In genomic region chr17:77888242-77889134, GRCh38 we compare ENCODE assay signal across 8 cellular contexts.
A peak's percentile ranks its signal among the peaks of the same experiment; 100 is the strongest.
DNase-seq lines count a peak whose midpoint lies in the region; ATAC-seq and TF ChIP-seq lines count a peak whose summit lies in the region.

No MANE protein-coding gene starts in this region.

- POLR2A ChIA-PET in CD8-positive, alpha-beta memory T cell (lab: Charles Lee) = interaction anchor here (0.8 to 3.4 kb wide), 4 partner anchors 54 to 222 kb away, joined by 3 to 36 read pairs (median 4); partner anchors contain the start of gene TNRC6C
- POLR2A ChIA-PET in activated B cell treated with CpG ODN at 0.5 μM for 24 hours (lab: Charles Lee) = interaction anchor here (0.6 to 3.2 kb wide), 5 partner anchors 19 to 259 kb away, joined by 3 to 41 read pairs (median 4); partner anchors contain the start of gene TNRC6C

- no peaks in the 10 kb centered on the region for H3K79me2 ChIP-seq in parathyroid adenoma

- CTCF ChIA-PET in CD8-positive, alpha-beta memory T cell (lab: Charles Lee) = no interaction called here
- CTCF ChIA-PET in activated B cell treated with CpG ODN at 0.5 μM for 24 hours (lab: Charles Lee) = no interaction called here

- H3K27me3 Mint-ChIP-seq in CD8-positive, alpha-beta memory T cell = peaks cover 0 to 2% of the 10 kb centered on the region in 2 donors
- H3K27me3 Mint-ChIP-seq in activated B cell treated with CpG ODN at 0.5 μM for 24 hours = peaks cover 14% of the 10 kb centered on the region

- no peaks in the 10 kb centered on the region for H3K36me3 ChIP-seq in CD8-positive, alpha-beta memory T cell (ENCODE audit: insufficient read depth, low read length)
- no peaks in the 10 kb centered on the region for H3K36me3 ChIP-seq in parathyroid adenoma (ENCODE audit: control insufficient read depth, insufficient read depth, low read length)

- DNase-seq in CD8-positive, alpha-beta memory T cell = peak in 1 of 5 donors; percentile 42
- DNase-seq in activated B cell treated with CpG ODN at 0.5 μM for 24 hours (no peak), fibroblast of pulmonary artery (ENCODE audit: low read depth) (no peak), Ammon's horn (ENCODE audit: low spot score) (no peak), iPS-NIHi7 (ENCODE audit: extremely low spot score) (no peak), NCI-H526 treated with DMSO at 0.1 percent for 48 hours (lab: John Stamatoyannopoulos, UW) (no peak)

- H3K27ac ChIP-seq in CD8-positive, alpha-beta memory T cell (ENCODE audit: low read depth, low read length) = peak overlapping the region; percentile 97
- H3K27ac ChIP-seq in parathyroid adenoma = no peak overlapping the region

- no peak overlapping the region for H3K9ac ChIP-seq in parathyroid adenoma

- no peaks in the 10 kb centered on the region for H3K9me3 Mint-ChIP-seq in CD8-positive, alpha-beta memory T cell
- no peaks in the 10 kb centered on the region for H3K9me3 Mint-ChIP-seq in activated B cell treated with CpG ODN at 0.5 μM for 24 hours

- intact Hi-C loops in activated B cell treated with CpG ODN at 0.5 μM for 24 hours (cut with micrococcal nuclease) = loop anchor here (10.0 kb wide), 2 partner anchors 444 to 564 kb away; no protein-coding TSS in a partner anchor

- peak overlapping the region; percentile 77 to 96 (median 91) for H3K4me3 Mint-ChIP-seq in CD8-positive, alpha-beta memory T cell
- H3K4me3 Mint-ChIP-seq in activated B cell treated with CpG ODN at 0.5 μM for 24 hours = peak overlapping the region; percentile 79

- H3K4me1 ChIP-seq in CD8-positive, alpha-beta memory T cell (ENCODE audit: insufficient read depth, low read length) = peaks cover 46% of the 10 kb centered on the region
- no peaks in the 10 kb centered on the region for H3K4me1 ChIP-seq in parathyroid adenoma

- peak overlapping the region; percentile 99 for H3K4me3 ChIP-seq in CD8-positive, alpha-beta memory T cell (ENCODE audit: low read length)
- H3K4me3 ChIP-seq in fibroblast of pulmonary artery (replicated peaks; ENCODE audit: low read depth, low read length) (peak overlapping the region; percentile 61), parathyroid adenoma (ENCODE audit: low read depth, low read length) (peak overlapping the region; percentile 60)

- no peaks in the 10 kb centered on the region for H3K9me3 ChIP-seq in CD8-positive, alpha-beta memory T cell (ENCODE audit: low read length)
- H3K9me3 ChIP-seq in parathyroid adenoma (ENCODE audit: control insufficient read depth, low read length) = no peaks in the 10 kb centered on the region

- H3K4me2 ChIP-seq in parathyroid adenoma (ENCODE audit: low read length) = peak overlapping the region; percentile 95

- H3K27me3 ChIP-seq in CD8-positive, alpha-beta memory T cell (ENCODE audit: insufficient read depth, low read length, poor library complexity, severe bottlenecking) = no peaks in the 10 kb centered on the region
- H3K27me3 ChIP-seq in parathyroid adenoma (ENCODE audit: control insufficient read depth, insufficient read depth, low read length) = no peaks in the 10 kb centered on the region

- peak overlapping the region; percentile 95 to 99 (median 99) for H3K27ac Mint-ChIP-seq in CD8-positive, alpha-beta memory T cell
- no peak overlapping the region for H3K27ac Mint-ChIP-seq in activated B cell treated with CpG ODN at 0.5 μM for 24 hours

- no peak for TF ChIP-seq CTCF in activated B cell treated with CpG ODN at 0.5 μM for 24 hours (IDR thresholded peaks at IDR 0.05)
- no peak for TF ChIP-seq CTCF in fibroblast of pulmonary artery (IDR thresholded peaks at IDR 0.05; ENCODE audit: low read length, missing control alignments)
- no peak for TF ChIP-seq CTCF in parathyroid adenoma (IDR thresholded peaks at IDR 0.05)

- H2AFZ ChIP-seq in parathyroid adenoma = peak overlapping the region; percentile 83

- H3K4me1 Mint-ChIP-seq in CD8-positive, alpha-beta memory T cell = peaks cover 48 to 61% (median 55%) of the 10 kb centered on the region in 3 donors
- peaks cover 64% of the 10 kb centered on the region for H3K4me1 Mint-ChIP-seq in activated B cell treated with CpG ODN at 0.5 μM for 24 hours

- ATAC-seq in activated B cell treated with CpG ODN at 0.5 μM for 24 hours (ENCODE audit: low read depth) (peak; percentile 9), GM19395 (IDR thresholded peaks at IDR 0.05; ENCODE audit: unreplicated experiment) (no peak)

- peaks cover 0 to 3% (median 0%) of the 10 kb centered on the region in 3 donors for H3K36me3 Mint-ChIP-seq in CD8-positive, alpha-beta memory T cell
- H3K36me3 Mint-ChIP-seq in activated B cell treated with CpG ODN at 0.5 μM for 24 hours (ENCODE audit: low read depth) = no peaks in the 10 kb centered on the region
